Comparison of ENCODE assay signal across 23 cellular contexts in the genomic region with DNA sequence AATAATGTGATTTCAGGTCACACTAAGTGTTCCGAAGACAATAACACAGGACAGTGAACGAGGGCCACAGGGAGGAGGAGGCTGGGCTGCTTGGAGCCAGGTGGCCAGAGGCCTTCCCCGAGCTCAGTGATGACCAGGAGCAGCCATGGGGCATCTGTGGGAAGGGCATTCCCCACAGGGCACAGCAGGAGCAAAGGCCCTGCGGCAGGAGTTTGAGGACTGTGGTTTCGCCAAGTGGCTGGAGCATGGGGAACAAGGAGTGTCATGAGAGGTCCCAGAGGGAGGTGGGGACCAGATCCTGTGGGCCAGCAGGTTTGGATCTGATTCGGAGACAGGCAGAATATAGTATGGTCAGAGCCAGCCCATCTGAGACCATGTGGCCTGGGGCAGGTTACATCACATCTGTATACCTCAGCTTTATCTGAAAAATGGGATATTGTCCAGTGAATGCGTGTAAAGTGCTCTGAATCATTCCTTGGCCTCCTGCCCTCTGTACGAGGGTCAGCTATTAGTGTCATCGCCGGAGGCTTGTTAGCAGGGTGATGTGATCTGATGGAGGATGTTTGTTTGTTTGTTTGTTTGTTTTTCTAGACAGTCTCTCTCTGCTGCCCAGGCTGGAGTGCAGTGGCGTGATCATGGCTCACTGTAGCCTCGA.
DNase-seq lines count a peak whose midpoint lies in the region; ATAC-seq, FAIRE-seq and TF ChIP-seq lines count a peak whose summit lies in the region.
"Had no signal": no experiment of that assay in that cellular context is flagged by ENCODE, and none has a peak within 500 bp of the region (broad histone marks: within the 10 kb centered on the region; RNA-seq: fewer than 3 reads in every experiment).

No MANE protein-coding gene starts in this region.

- no peak for TF ChIP-seq CTCF in endothelial cell (IDR thresholded peaks at IDR 0.05; ENCODE audit: unreplicated experiment)

- no peaks in the 10 kb centered on the region for H3K27me3 ChIP-seq in small intestine (ENCODE audit: control insufficient read depth in 2 of 2, insufficient read depth in 2 of 2, low read length in 2 of 2)
- H3K27me3 ChIP-seq: ovary had no signal

- H3K4me3 Mint-ChIP-seq in endothelial cell (ENCODE audit: unreplicated experiment), result peak overlapping the region; percentile 37
- H3K4me3 Mint-ChIP-seq: activated naive CD8-positive, alpha-beta T cell treated with anti-CD3 and anti-CD28 coated beads, Interleukin-2, amount 50 U/mL, for 24 hours; naive thymus-derived CD8-positive, alpha-beta T cell had no signal

- DNase-seq in HCEC 1CT (peak; percentile 56), RKO (ENCODE audit: low spot score) (peak; percentile 50), endothelial cell (ENCODE audit: low spot score) (no peak), small intestine (peak; percentile 29)
- DNase-seq in activated effector memory CD4-positive, alpha-beta T cell treated with anti-CD3 and anti-CD28 coated beads, Interleukin-2, amount 50 U/mL, for 16 hours, result no peak
- DNase-seq: activated CD4-positive, alpha-beta T cell treated with anti-CD3 and anti-CD28 coated beads for 1 hour; activated naive CD8-positive, alpha-beta T cell treated with anti-CD3 and anti-CD28 coated beads, Interleukin-2, amount 50 U/mL, for 24 hours; COR-L47; DND-41; MV-4-11; NCI-H1694 treated with DMSO at 0.1 percent for 48 hours; ovary; right cardiac atrium; SK-N-SH; T1000 had no signal

- no peak overlapping the region for H3K27ac ChIP-seq in small intestine (ENCODE audit: low read depth in 1 of 2, low read length in 1 of 2)
- H3K27ac ChIP-seq: epithelial cell of prostate, ovary, PC-9 had no signal

- peaks cover 6% of the 10 kb centered on the region for H3K4me1 Mint-ChIP-seq in endothelial cell (ENCODE audit: unreplicated experiment)
- H3K4me1 Mint-ChIP-seq: activated naive CD8-positive, alpha-beta T cell treated with anti-CD3 and anti-CD28 coated beads, Interleukin-2, amount 50 U/mL, for 24 hours had no signal

- FAIRE-seq in small intestine (lab: Jason Lieb, UNC), result no peak
- FAIRE-seq: K562 had no signal

- no peaks in the 10 kb centered on the region for H3K9me3 ChIP-seq in small intestine (ENCODE audit: control insufficient read depth, low read depth)
- H3K9me3 ChIP-seq: ovary, SK-N-SH had no signal

- 87 to 89% (median 89%) methylated on average over 12 of the region's 12 CpGs for WGBS in small intestine, 3 donors

- no peak overlapping the region for H3K4me3 ChIP-seq in small intestine (ENCODE audit: low read depth in 1 of 2, low read length in 2 of 2)
- H3K4me3 ChIP-seq: K562, ovary, PC-9 had no signal

- ATAC-seq in HG03196 (IDR thresholded peaks at IDR 0.05; ENCODE audit: unreplicated experiment), result no peak
- no peak for ATAC-seq in HG02970 (IDR thresholded peaks at IDR 0.05; ENCODE audit: low FRiP score, unreplicated experiment)
- ATAC-seq: activated naive CD8-positive, alpha-beta T cell treated with anti-CD3 and anti-CD28 coated beads, Interleukin-2, amount 50 U/mL, for 24 hours; HCT116; K562; left lobe of liver; naive thymus-derived CD8-positive, alpha-beta T cell had no signal

- no peak overlapping the region for H3K27ac Mint-ChIP-seq in endothelial cell (ENCODE audit: unreplicated experiment)
- H3K27ac Mint-ChIP-seq: activated naive CD8-positive, alpha-beta T cell treated with anti-CD3 and anti-CD28 coated beads, Interleukin-2, amount 50 U/mL, for 24 hours; naive thymus-derived CD8-positive, alpha-beta T cell had no signal

- H3K36me3 ChIP-seq in small intestine (ENCODE audit: control insufficient read depth in 2 of 2, insufficient read depth in 2 of 2, low read length in 2 of 2), result no peaks in the 10 kb centered on the region
- H3K36me3 ChIP-seq: ovary had no signal

- peaks cover 9% of the 10 kb centered on the region for H3K27me3 Mint-ChIP-seq in endothelial cell (ENCODE audit: unreplicated experiment)
- H3K27me3 Mint-ChIP-seq: activated naive CD8-positive, alpha-beta T cell treated with anti-CD3 and anti-CD28 coated beads, Interleukin-2, amount 50 U/mL, for 24 hours; naive thymus-derived CD8-positive, alpha-beta T cell had no signal

- H3K36me3 Mint-ChIP-seq in endothelial cell (ENCODE audit: low read depth, unreplicated experiment), result peaks cover 47% of the 10 kb centered on the region

- H3K4me1 ChIP-seq in small intestine (ENCODE audit: control insufficient read depth in 2 of 2, insufficient read depth in 1 of 2, low read depth in 1 of 2, low read length in 1 of 2), result peaks cover under 1 to 5% of the 10 kb centered on the region in 2 donors

- H3K9me3 Mint-ChIP-seq in endothelial cell (ENCODE audit: unreplicated experiment), result no peaks in the 10 kb centered on the region
- H3K9me3 Mint-ChIP-seq: activated naive CD8-positive, alpha-beta T cell treated with anti-CD3 and anti-CD28 coated beads, Interleukin-2, amount 50 U/mL, for 24 hours; naive thymus-derived CD8-positive, alpha-beta T cell had no signal

Comparison
In these comparisons a context has a peak if more than half of its experiments do, and no peak if none do; other contexts are left out.
1. DNase-seq: peak in HCEC 1CT (single experiment), RKO (single experiment) and small intestine (single experiment); none in endothelial cell (single experiment) and activated effector memory CD4-positive, alpha-beta T cell treated with anti-CD3 and anti-CD28 coated beads, Interleukin-2, amount 50 U/mL, for 16 hours (single experiment).